ENCODE assay signal across 8 cellular contexts in the genomic region with DNA sequence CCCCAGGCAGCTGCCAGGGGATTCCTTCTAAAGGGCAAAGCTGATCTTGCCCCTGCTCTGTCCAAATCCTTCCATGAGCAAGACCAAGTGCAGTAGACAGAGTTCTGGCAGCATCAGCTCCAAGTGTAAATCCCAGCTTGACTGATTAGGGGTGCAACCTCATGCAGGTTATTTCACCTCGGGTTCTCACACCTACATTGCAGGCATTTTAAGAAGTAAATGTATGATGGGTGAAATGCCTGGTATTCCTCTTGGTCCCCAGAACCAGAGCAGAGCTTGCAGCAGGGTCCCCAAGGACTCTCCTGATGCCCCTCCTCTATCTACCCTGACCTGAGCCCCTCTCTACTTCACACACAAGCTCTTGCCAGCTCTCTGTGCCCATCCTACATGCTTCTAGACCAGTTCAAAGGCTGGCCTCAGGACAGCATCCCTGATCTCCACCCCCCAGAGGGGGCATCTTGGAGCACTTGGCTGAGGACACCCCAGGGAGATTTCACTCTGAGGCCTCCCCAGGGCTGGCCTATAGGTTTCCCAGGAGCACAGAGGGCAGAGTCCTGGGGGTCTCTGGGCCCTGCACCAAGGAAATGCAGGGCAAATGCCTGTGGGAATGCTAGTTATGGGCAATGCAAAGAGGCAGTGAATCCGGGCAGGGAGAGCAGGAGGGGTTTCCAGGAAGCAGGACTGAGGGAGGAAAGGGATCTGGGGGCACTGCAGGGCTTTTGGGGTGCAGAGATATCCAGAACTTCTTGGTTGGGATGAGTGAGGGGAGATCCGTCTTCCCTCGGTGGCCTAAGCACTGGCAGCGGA. TPM values are rescaled to one million over a fixed set of nuclear protein-coding genes. Genes with fewer than 3 reads are reported as not detected.
A peak's percentile ranks its signal among the peaks of the same experiment; 100 is the strongest.
DNase-seq lines count a peak whose midpoint lies in the region; ATAC-seq, FAIRE-seq and TF ChIP-seq lines count a peak whose summit lies in the region.

No MANE protein-coding gene starts in this region.

- no peaks in the 10 kb centered on the region for H3K36me3 ChIP-seq in K562 (ENCODE audit: control insufficient read depth, insufficient read depth, low read length)
- no peaks in the 10 kb centered on the region for H3K36me3 ChIP-seq in upper lobe of left lung

- ATAC-seq in K562 (no peak), memory B cell (ENCODE audit: low read depth) (no peak), upper lobe of left lung (ENCODE audit: low FRiP score in 2 of 2) (no peak), GM21737 (IDR thresholded peaks at IDR 0.05; ENCODE audit: unreplicated experiment) (no peak), HG03097 (IDR thresholded peaks at IDR 0.05; ENCODE audit: low FRiP score, unreplicated experiment) (no peak)

- TF ChIP-seq CTCF in K562 (IDR thresholded peaks at IDR 0.05 in 2 of 3, conservative IDR thresholded peaks at IDR 0.05 in 1 of 3; ENCODE audit: insufficient read depth in 2 of 3, low read depth in 1 of 3, low read length in 3 of 3) (no peak), upper lobe of left lung (IDR thresholded peaks at IDR 0.05) (no peak)

- FAIRE-seq in K562 (lab: Jason Lieb, UNC) = no peak

- H3K4me1 ChIP-seq in K562 (replicated peaks in 1 of 2; ENCODE audit: control insufficient read depth in 2 of 2, insufficient read depth in 2 of 2, low read length in 2 of 2) (peaks cover 0 to 29% of the 10 kb centered on the region in 2 experiments; a peak in 3 of 5 replicates), upper lobe of left lung (peaks cover 9 to 26% (median 20%) of the 10 kb centered on the region in 4 donors)

- no peaks in the 10 kb centered on the region for H3K9me3 Mint-ChIP-seq in activated naive CD4-positive, alpha-beta T cell treated with anti-CD3 and anti-CD28 coated beads for 36 hours
- no peaks in the 10 kb centered on the region for H3K9me3 Mint-ChIP-seq in memory B cell

- peak overlapping the region; percentile 26 for H3K27ac Mint-ChIP-seq in activated naive CD4-positive, alpha-beta T cell treated with anti-CD3 and anti-CD28 coated beads for 36 hours
- peak overlapping the region; percentile 68 for H3K27ac Mint-ChIP-seq in memory B cell

- no peak for TF ChIP-seq RAD21 in K562 (CRISPR knock-in tag; conservative IDR thresholded peaks at IDR 0.05 in 1 of 2, IDR thresholded peaks at IDR 0.05 in 1 of 2)

- BruUV-seq in K562 (replicated peaks; lab: Mats Ljungman, UMichigan) = TSS peak; percentile 46

- CTCF ChIA-PET in activated naive CD4-positive, alpha-beta T cell treated with anti-CD3 and anti-CD28 coated beads for 36 hours (lab: Charles Lee) = interaction anchor here (0.7 to 0.8 kb wide), 3 partner anchors 29 to 144 kb away, joined by 3 read pairs; no protein-coding TSS in a partner anchor
- CTCF ChIA-PET in K562 (lab: Yijun Ruan, JAX; ENCODE audit: low intra/inter-chr PET ratio) = no interaction called here

- H3K27ac ChIP-seq in K562 (ENCODE audit: extremely low read depth, low read depth, low read length) = no peak overlapping the region
- peak overlapping the region in 1 of 4 donors; percentile 85 for H3K27ac ChIP-seq in upper lobe of left lung

- peaks cover 18% of the 10 kb centered on the region for H3K4me1 Mint-ChIP-seq in activated naive CD4-positive, alpha-beta T cell treated with anti-CD3 and anti-CD28 coated beads for 36 hours (ENCODE audit: low read depth)
- H3K4me1 Mint-ChIP-seq in memory B cell = peaks cover 3% of the 10 kb centered on the region

- TF ChIP-seq POLR2A in K562 (conservative IDR thresholded peaks at IDR 0.05) (no peak), upper lobe of left lung (IDR thresholded peaks at IDR 0.05) (no peak)

- peak overlapping the region; percentile 69 to 94; a peak in 3 of 4 replicates for H3K9ac ChIP-seq in K562 (ENCODE audit: insufficient read depth in 1 of 2, low read depth in 2 of 2, low read length in 2 of 2)

- no peaks in the 10 kb centered on the region for H3K9me1 ChIP-seq in K562 (ENCODE audit: control insufficient read depth, insufficient read depth, low read length)

- in situ Hi-C loops in K562 (cut with MboI) = no loop called here

- H3K9me3 ChIP-seq in K562 (replicated peaks; ENCODE audit: control insufficient read depth, insufficient read depth, low read depth, low read length) (no peaks in the 10 kb centered on the region), upper lobe of left lung (no peaks in the 10 kb centered on the region)

- TF ChIP-seq EP300 in K562 (IDR thresholded peaks at IDR 0.05; ENCODE audit: low read length) (no peak), upper lobe of left lung (IDR thresholded peaks at IDR 0.05) (no peak)

- H3K4me3 Mint-ChIP-seq in activated naive CD4-positive, alpha-beta T cell treated with anti-CD3 and anti-CD28 coated beads for 36 hours = peak overlapping the region; percentile 72
- H3K4me3 Mint-ChIP-seq in memory B cell = peak overlapping the region; percentile 75

- H3K4me2 ChIP-seq in K562 (ENCODE audit: insufficient read depth, low read length) = peak overlapping the region; percentile 88

- intact Hi-C loops in activated naive CD4-positive, alpha-beta T cell treated with anti-CD3 and anti-CD28 coated beads for 36 hours (cut with micrococcal nuclease) = loop anchor here (5.0 kb wide), 1 partner anchor 55 kb away; no protein-coding TSS in a partner anchor
- intact Hi-C loops in K562 (cut with micrococcal nuclease) = no loop called here

- POLR2A ChIA-PET in K562 (lab: Yijun Ruan, JAX) = interaction anchor here (0.9 to 1.5 kb wide), 4 partner anchors 11 to 37 kb away, joined by 3 to 6 read pairs (median 3); partner anchors contain the start of gene ITPA

- DNase-seq in activated naive CD4-positive, alpha-beta T cell treated with anti-CD3 and anti-CD28 coated beads for 36 hours = no peak
- DNase-seq in activated naive CD4-positive, alpha-beta T cell treated with Interleukin-2 at 50 U/mL for 16 hours = no peak
- DNase-seq in K562 (ENCODE audit: extremely low read depth in 1 of 4, low spot score in 3 of 4) = no peak
- no peak for DNase-seq in memory B cell (ENCODE audit: low spot score in 2 of 2)
- no peak for DNase-seq in upper lobe of left lung
- DNase-seq in NCI-H1436 (lab: John Stamatoyannopoulos, UW) = no peak

- H2AFZ ChIP-seq in K562 (ENCODE audit: low read depth, low read length) = 0 out of 2 replicates have a peak overlapping the region, but pooled peaks have one; percentile 95

- no peaks in the 10 kb centered on the region for H4K20me1 ChIP-seq in K562 (replicated peaks; ENCODE audit: control insufficient read depth, insufficient read depth, low read length)

- H3K36me3 Mint-ChIP-seq in activated naive CD4-positive, alpha-beta T cell treated with anti-CD3 and anti-CD28 coated beads for 36 hours (ENCODE audit: low read depth) = no peaks in the 10 kb centered on the region
- no peaks in the 10 kb centered on the region for H3K36me3 Mint-ChIP-seq in memory B cell

- 17% methylated on average over 3 of the region's 5 CpGs for WGBS in K562 (ENCODE audit: insufficient coverage, low coverage, missing lambda C conversion rate)
- 46 to 59% methylated on average over 4 to 5 of the region's 5 CpGs for WGBS in upper lobe of left lung, 2 donors

- peak overlapping the region; percentile 91 for H3K4me3 ChIP-seq in K562
- peak overlapping the region; percentile 73 to 98 (median 90) for H3K4me3 ChIP-seq in upper lobe of left lung

- H3K79me2 ChIP-seq in K562 (ENCODE audit: control insufficient read depth, insufficient read depth, low read length) = peaks cover 11% of the 10 kb centered on the region; the same call in 2 of the 3 replicates

- peaks cover 13% of the 10 kb centered on the region for H3K27me3 Mint-ChIP-seq in activated naive CD4-positive, alpha-beta T cell treated with anti-CD3 and anti-CD28 coated beads for 36 hours (ENCODE audit: low read depth)
- peaks cover 19% of the 10 kb centered on the region for H3K27me3 Mint-ChIP-seq in memory B cell

- H3K27me3 ChIP-seq in K562 (ENCODE audit: control insufficient read depth in 2 of 2, insufficient read depth in 2 of 2, low read length in 2 of 2) = no peaks in the 10 kb centered on the region
- H3K27me3 ChIP-seq in upper lobe of left lung = peaks cover 0 to 9% (median 2%) of the 10 kb centered on the region in 4 donors

RNA-seq across cellular contexts. Expression of gene LZTS3, which starts 1.0 kb away (rescaled TPM):
- total RNA-seq in activated naive CD4-positive, alpha-beta T cell treated with anti-CD3 and anti-CD28 coated beads for 36 hours = 1 to 10 TPM; 1.2 to 1.4 TPM
- total RNA-seq in K562 (2011; cell fraction: chromatin; rRNA removed; ENCODE audit: low replicate concordance) = 3.8 and 12.3 TPM in 2 replicates
- total RNA-seq in K562 (2011; cell fraction: nucleolus; rRNA removed) = 7.0 and 8.0 TPM in 2 replicates
- total RNA-seq in K562 (2011; cell fraction: nucleoplasm; rRNA removed) = 5.1 and 5.7 TPM in 2 replicates
- total RNA-seq in K562 (2014; rRNA removed) = 2.8 and 3.4 TPM in 2 replicates
- total RNA-seq in K562 (2014; rRNA removed; fragmentation: Illumina TruSeq; extraction: Trizol) = 0.70 and 0.73 TPM in 2 replicates
- total RNA-seq in K562 (2015; rRNA removed; fragmentation: Illumina TruSeq; extraction: Trizol) = 1.1 and 1.2 TPM in 2 replicates
- total RNA-seq in K562 (2021) = 2.4 and 2.9 TPM in 2 replicates
- polyA plus RNA-seq in K562 (2011; rRNA removed) = 2.4 and 4.0 TPM in 2 replicates
- polyA plus RNA-seq in K562 (2011; cell fraction: cytosol; rRNA removed) = 4.6 and 7.3 TPM in 2 replicates
- polyA plus RNA-seq in K562 (2011; cell fraction: nucleus; rRNA removed) = 10.3 and 10.6 TPM in 2 replicates
- polyA plus RNA-seq in K562 (2012) = 1.4 and 1.7 TPM in 2 replicates
- polyA plus RNA-seq in K562 (2014; fragmentation: Illumina TruSeq; extraction: Trizol) = 2.0 and 2.3 TPM in 2 replicates
- under 1 TPM; 0.07 to 0.28 TPM for polyA plus RNA-seq in K562 (2014; fragmentation: Nextera tagmentation; extraction: Ambion mirVana)
- 2.6 and 2.8 TPM in 2 replicates for polyA plus RNA-seq in K562 (2014; rRNA removed)
- polyA minus RNA-seq in K562 (2011; rRNA and poly(A)+ RNA removed) = 1.2 and 2.1 TPM in 2 replicates
- 1.7 and 4.8 TPM in 2 replicates for polyA minus RNA-seq in K562 (2011; cell fraction: cytosol; rRNA and poly(A)+ RNA removed)
- polyA minus RNA-seq in K562 (2011; cell fraction: nucleus; rRNA and poly(A)+ RNA removed) = 1.2 and 1.8 TPM in 2 replicates
- 10 to 100 TPM; 19.1 to 52.2 (median 31.1) TPM for total RNA-seq in upper lobe of left lung

RNA-seq across cellular contexts. Expression of gene FASTKD5, which starts 12.7 kb away (rescaled TPM):
- total RNA-seq in activated naive CD4-positive, alpha-beta T cell treated with anti-CD3 and anti-CD28 coated beads for 36 hours = 10 to 100 TPM; 11.8 to 12.0 TPM
- total RNA-seq in K562 (2011; cell fraction: chromatin; rRNA removed; ENCODE audit: low replicate concordance) = 21.4 and 33.7 TPM in 2 replicates
- 15.5 and 15.7 TPM in 2 replicates for total RNA-seq in K562 (2011; cell fraction: nucleolus; rRNA removed)
- total RNA-seq in K562 (2011; cell fraction: nucleoplasm; rRNA removed) = 13.7 and 18.6 TPM in 2 replicates
- total RNA-seq in K562 (2014; rRNA removed) (19.8 and 20.7 TPM in 2 replicates), K562 (2014; rRNA removed; fragmentation: Illumina TruSeq; extraction: Trizol) (24.4 and 25.4 TPM in 2 replicates), K562 (2015; rRNA removed; fragmentation: Illumina TruSeq; extraction: Trizol) (24.3 and 25.2 TPM in 2 replicates), K562 (2021) (21.2 and 22.8 TPM in 2 replicates), upper lobe of left lung (10 to 100 TPM; 10.1 to 24.3 (median 16.5) TPM)
- polyA plus RNA-seq in K562 (2011; rRNA removed) (32.5 and 36.6 TPM in 2 replicates), K562 (2014; fragmentation: Illumina TruSeq; extraction: Trizol) (23.4 and 25.9 TPM in 2 replicates), K562 (2014; fragmentation: Nextera tagmentation; extraction: Ambion mirVana) (10 to 100 TPM; 31.7 to 35.8 TPM), K562 (2014; rRNA removed) (23.6 and 24.3 TPM in 2 replicates)
- 13.6 and 25.6 TPM in 2 replicates for polyA plus RNA-seq in K562 (2011; cell fraction: cytosol; rRNA removed)
- 10.9 and 22.1 TPM in 2 replicates for polyA plus RNA-seq in K562 (2011; cell fraction: nucleus; rRNA removed)
- 12.1 and 15.1 TPM in 2 replicates for polyA plus RNA-seq in K562 (2012)
- 35.6 and 49.1 TPM in 2 replicates for polyA minus RNA-seq in K562 (2011; rRNA and poly(A)+ RNA removed)
- 13.5 and 13.9 TPM in 2 replicates for polyA minus RNA-seq in K562 (2011; cell fraction: cytosol; rRNA and poly(A)+ RNA removed)
- 5.7 and 16.3 TPM in 2 replicates for polyA minus RNA-seq in K562 (2011; cell fraction: nucleus; rRNA and poly(A)+ RNA removed)

RNA-seq across cellular contexts. Expression of gene UBOX5, which starts 12.7 kb away (rescaled TPM):
- total RNA-seq in activated naive CD4-positive, alpha-beta T cell treated with anti-CD3 and anti-CD28 coated beads for 36 hours = 1 to 10 TPM; 5.4 to 5.9 TPM
- 4.9 and 13.2 TPM in 2 replicates for total RNA-seq in K562 (2011; cell fraction: chromatin; rRNA removed; ENCODE audit: low replicate concordance)
- total RNA-seq in K562 (2011; cell fraction: nucleolus; rRNA removed) = 7.1 and 7.2 TPM in 2 replicates
- 7.6 and 7.8 TPM in 2 replicates for total RNA-seq in K562 (2011; cell fraction: nucleoplasm; rRNA removed)
- total RNA-seq in K562 (2014; rRNA removed) (2.8 and 4.4 TPM in 2 replicates), K562 (2014; rRNA removed; fragmentation: Illumina TruSeq; extraction: Trizol) (1.3 and 1.8 TPM in 2 replicates), K562 (2015; rRNA removed; fragmentation: Illumina TruSeq; extraction: Trizol) (2.0 and 2.3 TPM in 2 replicates), K562 (2021) (5.0 and 5.4 TPM in 2 replicates), upper lobe of left lung (10 to 100 TPM in 1 of 6 donors, 1 to 10 TPM in 5; 5.3 to 10.5 (median 7.3) TPM)
- polyA plus RNA-seq in K562 (2011; rRNA removed) (2.2 and 6.4 TPM in 2 replicates), K562 (2014; fragmentation: Illumina TruSeq; extraction: Trizol) (3.9 and 4.1 TPM in 2 replicates), K562 (2014; fragmentation: Nextera tagmentation; extraction: Ambion mirVana) (under 1 TPM; 0.24 to 0.85 TPM), K562 (2014; rRNA removed) (2.1 and 2.2 TPM in 2 replicates)
- 3.7 and 4.6 TPM in 2 replicates for polyA plus RNA-seq in K562 (2011; cell fraction: cytosol; rRNA removed)
- polyA plus RNA-seq in K562 (2011; cell fraction: nucleus; rRNA removed) = 3.1 and 4.1 TPM in 2 replicates
- 3.3 and 3.4 TPM in 2 replicates for polyA plus RNA-seq in K562 (2012)
- polyA minus RNA-seq in K562 (2011; rRNA and poly(A)+ RNA removed) = 3.2 and 4.3 TPM in 2 replicates
- 3.3 and 6.9 TPM in 2 replicates for polyA minus RNA-seq in K562 (2011; cell fraction: cytosol; rRNA and poly(A)+ RNA removed)
- polyA minus RNA-seq in K562 (2011; cell fraction: nucleus; rRNA and poly(A)+ RNA removed) = 1.9 and 3.8 TPM in 2 replicates

RNA-seq across cellular contexts. Expression of gene DDRGK1, which starts 32.2 kb away (rescaled TPM):
- 10 to 100 TPM; 78.2 to 79.5 TPM for total RNA-seq in activated naive CD4-positive, alpha-beta T cell treated with anti-CD3 and anti-CD28 coated beads for 36 hours
- 59.1 and 80.5 TPM in 2 replicates for total RNA-seq in K562 (2011; cell fraction: chromatin; rRNA removed; ENCODE audit: low replicate concordance)
- total RNA-seq in K562 (2011; cell fraction: nucleolus; rRNA removed) = 65.5 and 65.9 TPM in 2 replicates
- 71.2 and 83.1 TPM in 2 replicates for total RNA-seq in K562 (2011; cell fraction: nucleoplasm; rRNA removed)
- total RNA-seq in K562 (2014; rRNA removed) (52.3 and 55.9 TPM in 2 replicates), K562 (2014; rRNA removed; fragmentation: Illumina TruSeq; extraction: Trizol) (13.5 and 18.7 TPM in 2 replicates), K562 (2015; rRNA removed; fragmentation: Illumina TruSeq; extraction: Trizol) (29.8 and 31.3 TPM in 2 replicates), K562 (2021) (37.1 and 45.1 TPM in 2 replicates), upper lobe of left lung (100 to 1,000 TPM in 5 of 6 donors, 10 to 100 TPM in 1; 90.2 to 192 (median 110) TPM)
- polyA plus RNA-seq in K562 (2011; rRNA removed) (29.1 and 67.9 TPM in 2 replicates), K562 (2014; fragmentation: Illumina TruSeq; extraction: Trizol) (22.1 and 31.4 TPM in 2 replicates), K562 (2014; fragmentation: Nextera tagmentation; extraction: Ambion mirVana) (1 to 10 TPM; 2.3 to 3.4 TPM), K562 (2014; rRNA removed) (46.2 and 54.4 TPM in 2 replicates)
- polyA plus RNA-seq in K562 (2011; cell fraction: cytosol; rRNA removed) = 35.1 and 63.8 TPM in 2 replicates
- polyA plus RNA-seq in K562 (2011; cell fraction: nucleus; rRNA removed) = 92.4 and 212 TPM in 2 replicates
- 34.4 and 35.1 TPM in 2 replicates for polyA plus RNA-seq in K562 (2012)
- 19.0 and 25.7 TPM in 2 replicates for polyA minus RNA-seq in K562 (2011; rRNA and poly(A)+ RNA removed)
- polyA minus RNA-seq in K562 (2011; cell fraction: cytosol; rRNA and poly(A)+ RNA removed) = 16.6 and 19.7 TPM in 2 replicates
- polyA minus RNA-seq in K562 (2011; cell fraction: nucleus; rRNA and poly(A)+ RNA removed) = 8.5 and 29.2 TPM in 2 replicates

RNA-seq across cellular contexts. Expression of gene ITPA, which starts 37.0 kb away (rescaled TPM):
- total RNA-seq in activated naive CD4-positive, alpha-beta T cell treated with anti-CD3 and anti-CD28 coated beads for 36 hours = 10 to 100 TPM; 38.2 to 42.1 TPM
- total RNA-seq in K562 (2011; cell fraction: chromatin; rRNA removed; ENCODE audit: low replicate concordance) = 17.6 and 37.3 TPM in 2 replicates
- 25.0 and 29.3 TPM in 2 replicates for total RNA-seq in K562 (2011; cell fraction: nucleolus; rRNA removed)
- 22.3 and 33.4 TPM in 2 replicates for total RNA-seq in K562 (2011; cell fraction: nucleoplasm; rRNA removed)
- total RNA-seq in K562 (2014; rRNA removed) (57.9 and 69.1 TPM in 2 replicates), K562 (2014; rRNA removed; fragmentation: Illumina TruSeq; extraction: Trizol) (25.6 and 29.1 TPM in 2 replicates), K562 (2015; rRNA removed; fragmentation: Illumina TruSeq; extraction: Trizol) (37.9 and 38.4 TPM in 2 replicates), K562 (2021) (59.8 and 70.1 TPM in 2 replicates), upper lobe of left lung (10 to 100 TPM; 31.5 to 58.5 (median 43.3) TPM)
- polyA plus RNA-seq in K562 (2011; rRNA removed) (31.9 and 48.1 TPM in 2 replicates), K562 (2014; fragmentation: Illumina TruSeq; extraction: Trizol) (36.7 and 46.9 TPM in 2 replicates), K562 (2014; fragmentation: Nextera tagmentation; extraction: Ambion mirVana) (10 to 100 TPM in 1 of 2 experiments, 1 to 10 TPM in 1; 5.0 to 20.1 TPM), K562 (2014; rRNA removed) (79.7 and 81.3 TPM in 2 replicates)
- 50.7 and 79.6 TPM in 2 replicates for polyA plus RNA-seq in K562 (2011; cell fraction: cytosol; rRNA removed)
- polyA plus RNA-seq in K562 (2011; cell fraction: nucleus; rRNA removed) = 37.7 and 38.1 TPM in 2 replicates
- polyA plus RNA-seq in K562 (2012) = 40.6 and 45.0 TPM in 2 replicates
- polyA minus RNA-seq in K562 (2011; rRNA and poly(A)+ RNA removed) = 9.4 and 11.0 TPM in 2 replicates
- 12.7 and 13.8 TPM in 2 replicates for polyA minus RNA-seq in K562 (2011; cell fraction: cytosol; rRNA and poly(A)+ RNA removed)
- 7.0 and 10.7 TPM in 2 replicates for polyA minus RNA-seq in K562 (2011; cell fraction: nucleus; rRNA and poly(A)+ RNA removed)
